In the genomic region with DNA sequence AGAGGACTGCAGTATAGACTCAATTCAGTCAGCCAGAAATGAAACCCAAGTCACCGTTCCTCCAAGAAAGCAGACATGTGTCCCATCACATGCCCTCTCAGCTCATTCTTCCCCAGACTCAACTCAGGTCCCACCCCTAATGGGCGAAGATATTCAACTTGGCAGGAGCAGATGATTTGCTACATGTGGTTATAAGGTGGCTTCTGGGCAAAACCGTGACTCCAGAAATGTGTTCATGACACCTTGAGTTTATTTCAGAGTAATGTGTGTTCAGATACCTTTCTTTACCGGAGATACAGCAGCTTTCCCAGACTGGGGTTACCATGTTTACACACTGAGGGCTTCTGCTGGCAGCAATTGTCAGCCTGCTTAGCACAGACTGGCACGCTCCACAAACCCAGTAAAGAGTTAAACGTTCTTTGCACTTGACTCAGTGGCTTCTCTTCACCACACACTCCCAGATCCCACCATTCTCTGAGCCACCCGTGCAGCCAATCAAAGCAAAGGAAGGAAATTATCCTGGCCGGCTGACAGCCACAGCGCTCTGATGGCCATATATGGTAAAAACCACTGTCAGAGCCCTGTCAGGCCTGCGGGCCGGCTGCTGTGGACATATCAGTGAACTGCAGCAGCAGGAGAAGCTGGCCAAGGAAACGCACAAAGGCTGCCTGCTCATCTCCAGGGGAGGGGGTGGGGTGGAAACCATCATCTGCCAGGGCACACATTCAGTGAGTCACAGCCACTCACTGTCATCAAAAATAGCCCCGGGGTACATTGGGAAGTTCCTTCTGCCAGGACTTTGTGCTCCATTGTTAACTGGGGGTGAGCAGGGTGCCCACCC, we compare ENCODE assay signal across 8 cellular contexts. TPM values are rescaled to one million over a fixed set of nuclear protein-coding genes. Genes with fewer than 3 reads are reported as not detected.
DNase-seq lines count a peak whose midpoint lies in the region; ATAC-seq and TF ChIP-seq lines count a peak whose summit lies in the region.

No MANE protein-coding gene starts in this region.

- POLR2A ChIA-PET in activated CD4-positive, alpha-beta memory T cell treated with anti-CD3 and anti-CD28 coated beads for 36 hours (lab: Charles Lee) = interaction anchor here (0.9 to 4.1 kb wide), 10 partner anchors 11 to 131 kb away, joined by 3 to 27 read pairs (median 6); a partner anchor contains a TSS

- H3K9ac ChIP-seq in duodenal mucosa (ENCODE audit: low read depth in 1 of 2, low read length in 2 of 2) = peak overlapping the region; percentile 25 to 51

- H3K27me3 ChIP-seq in duodenal mucosa (ENCODE audit: control insufficient read depth in 1 of 2, insufficient read depth in 2 of 2, low read length in 2 of 2) (no peaks in the 10 kb centered on the region), lower lobe of right lung (ENCODE audit: low read depth) (no peaks in the 10 kb centered on the region)

- peaks cover 2% of the 10 kb centered on the region for H3K36me3 Mint-ChIP-seq in activated CD4-positive, alpha-beta memory T cell treated with anti-CD3 and anti-CD28 coated beads for 36 hours

- TF ChIP-seq CTCF in C4-2B (conservative IDR thresholded peaks at IDR 0.05) (no peak; the same call in 1 of the 2 replicates), lower lobe of right lung (IDR thresholded peaks at IDR 0.05) (peak; percentile 53)

- CTCF ChIA-PET in activated CD4-positive, alpha-beta memory T cell treated with anti-CD3 and anti-CD28 coated beads for 36 hours (lab: Charles Lee) = interaction anchor here (0.6 to 7.5 kb wide), 10 partner anchors 11 to 129 kb away, joined by 3 to 71 read pairs (median 5); a partner anchor contains a TSS

- H3K4me3 Mint-ChIP-seq in activated CD4-positive, alpha-beta memory T cell treated with anti-CD3 and anti-CD28 coated beads for 36 hours = peak overlapping the region; percentile 56

- H3K27me3 Mint-ChIP-seq in activated CD4-positive, alpha-beta memory T cell treated with anti-CD3 and anti-CD28 coated beads for 36 hours = no peaks in the 10 kb centered on the region

- H3K36me3 ChIP-seq in duodenal mucosa (ENCODE audit: control insufficient read depth in 1 of 2, insufficient read depth in 2 of 2, low read length in 2 of 2) (peaks cover 2 to 5% of the 10 kb centered on the region in 2 donors), lower lobe of right lung (no peaks in the 10 kb centered on the region)

- ATAC-seq in GM19328 (IDR thresholded peaks at IDR 0.05; ENCODE audit: unreplicated experiment) (peak; percentile 48), HG03565 (IDR thresholded peaks at IDR 0.05; ENCODE audit: unreplicated experiment) (peak; percentile 57), lower lobe of right lung (peak; percentile 90 to 95)

- intact Hi-C loops in activated CD4-positive, alpha-beta memory T cell treated with anti-CD3 and anti-CD28 coated beads for 36 hours (cut with micrococcal nuclease) = loop anchor here (1.0 to 5.0 kb wide), 7 partner anchors 33 to 361 kb away; a partner anchor contains a TSS
- intact Hi-C loops in lower lobe of right lung (cut with DNase I) = no loop called here

- peak; percentile 84 for DNase-seq in NCI-H748 treated with DMSO at 0.1 percent for 48 hours (lab: John Stamatoyannopoulos, UW)
- DNase-seq in activated CD4-positive, alpha-beta memory T cell treated with anti-CD3 and anti-CD28 coated beads for 36 hours = peak; percentile 91
- DNase-seq in lower lobe of right lung = peak; percentile 92
- DNase-seq in stimulated activated CD4-positive, alpha-beta T cell treated with anti-CD3 and anti-CD28 coated beads, TNF-alpha, amount 100 ng/mL, for 1 hour (ENCODE audit: low read depth in 3 of 3, low spot score in 1 of 3) = peak; percentile 30 to 53 (median 31)

- H3K4me1 ChIP-seq in duodenal mucosa (ENCODE audit: control insufficient read depth in 1 of 2, insufficient read depth in 2 of 2, low read length in 2 of 2) (peaks cover 27 to 38% of the 10 kb centered on the region in 2 donors), lower lobe of right lung (peaks cover 69% of the 10 kb centered on the region)

- no peaks in the 10 kb centered on the region for H3K9me3 Mint-ChIP-seq in activated CD4-positive, alpha-beta memory T cell treated with anti-CD3 and anti-CD28 coated beads for 36 hours

- H3K9me3 ChIP-seq in duodenal mucosa (ENCODE audit: control insufficient read depth in 1 of 2, low read length in 2 of 2) (no peaks in the 10 kb centered on the region), lower lobe of right lung (no peaks in the 10 kb centered on the region)

- peak overlapping the region; percentile 94 for H3K27ac Mint-ChIP-seq in activated CD4-positive, alpha-beta memory T cell treated with anti-CD3 and anti-CD28 coated beads for 36 hours

- H3K4me3 ChIP-seq in duodenal mucosa (ENCODE audit: low read depth in 1 of 2, low read length in 2 of 2) = peak overlapping the region; percentile 11 to 44
- H3K4me3 ChIP-seq in lower lobe of right lung = peak overlapping the region; percentile 31

- peak overlapping the region; percentile 37 for H3K27ac ChIP-seq in C4-2B
- peak overlapping the region; percentile 80 for H3K27ac ChIP-seq in duodenal mucosa (ENCODE audit: low read depth, low read length)
- H3K27ac ChIP-seq in lower lobe of right lung = peak overlapping the region; percentile 86

- peaks cover 70% of the 10 kb centered on the region for H3K4me1 Mint-ChIP-seq in activated CD4-positive, alpha-beta memory T cell treated with anti-CD3 and anti-CD28 coated beads for 36 hours (ENCODE audit: low read depth)

RNA-seq across cellular contexts. Expression of a gene that starts 39.9 kb away (rescaled TPM):
- 10 to 100 TPM; 62.1 to 70.9 TPM for total RNA-seq in activated CD4-positive, alpha-beta memory T cell treated with anti-CD3 and anti-CD28 coated beads for 36 hours
- 307 TPM for total RNA-seq in lower lobe of right lung

RNA-seq across cellular contexts. Expression of a gene that starts 57.7 kb away (rescaled TPM):
- 10 to 100 TPM; 56.8 to 60.1 TPM for total RNA-seq in activated CD4-positive, alpha-beta memory T cell treated with anti-CD3 and anti-CD28 coated beads for 36 hours
- 59.9 TPM for total RNA-seq in lower lobe of right lung

Comparison
In these comparisons a context has a peak if more than half of its experiments do, and no peak if none do; other contexts are left out.
1. Peak in every context shown above with its lines: DNase-seq, ATAC-seq, H3K4me3 ChIP-seq and H3K27ac ChIP-seq.
2. DNase-seq: peak in every context shown above with its lines; median percentile 92 in lower lobe of right lung; 91 in activated CD4-positive, alpha-beta memory T cell treated with anti-CD3 and anti-CD28 coated beads for 36 hours; 84 in NCI-H748 treated with DMSO at 0.1 percent for 48 hours; 31 in stimulated activated CD4-positive, alpha-beta T cell treated with anti-CD3 and anti-CD28 coated beads, TNF-alpha, amount 100 ng/mL, for 1 hour.